In genomic region chr16:83402969-83403368, GRCh38 we compare ENCODE assay signal across 15 cellular contexts.
DNase-seq lines count a peak whose midpoint lies in the region; ATAC-seq and TF ChIP-seq lines count a peak whose summit lies in the region.
"Had no signal": no experiment of that assay in that cellular context is flagged by ENCODE, and none has a peak within 500 bp of the region (broad histone marks: within the 10 kb centered on the region; RNA-seq: fewer than 3 reads in every experiment).

No MANE protein-coding gene starts in this region.

- no peak for TF ChIP-seq POLR2A in lower leg skin (IDR thresholded peaks at IDR 0.05)

- 33 to 39% methylated on average over 4 of the region's 4 CpGs for WGBS in lower leg skin, 2 donors

- no peak for TF ChIP-seq CTCF in astrocyte of the spinal cord (IDR thresholded peaks at IDR 0.05; ENCODE audit: low read depth, low read length)
- TF ChIP-seq CTCF in GM10248 (IDR thresholded peaks at IDR 0.05; ENCODE audit: control extremely low read depth, extremely low read depth, low read depth, missing control alignments): no peak
- TF ChIP-seq CTCF in lower leg skin (IDR thresholded peaks at IDR 0.05): no peak
- no peak for TF ChIP-seq CTCF in GM20000 (IDR thresholded peaks at IDR 0.05; ENCODE audit: extremely low read depth, missing control alignments)

- peaks cover 7% of the 10 kb centered on the region for H3K9me3 Mint-ChIP-seq in activated T-cell treated with anti-CD3 and anti-CD28 coated beads, Interleukin-2, amount 50 U/mL, for 4 hours
- H3K9me3 Mint-ChIP-seq: dendritic cell treated with granulocyte-macrophage colony-stimulating factor and Interleukin-4, amounts not matched to agents 40 ng/mL and 50 ng/mL, for 4 days had no signal

- no peaks in the 10 kb centered on the region for H3K4me1 Mint-ChIP-seq in activated T-cell treated with anti-CD3 and anti-CD28 coated beads, Interleukin-2, amount 50 U/mL, for 4 hours (ENCODE audit: low read depth)
- H3K4me1 Mint-ChIP-seq: activated naive CD8-positive, alpha-beta T cell treated with anti-CD3 and anti-CD28 coated beads, Interleukin-2, amount 50 U/mL, for 24 hours had no signal

- CTCF ChIA-PET in GM10248 (lab: Yijun Ruan, JAX): no interaction called here

- H3K4me3 ChIP-seq in astrocyte of the spinal cord (ENCODE audit: low read depth, low read length) (no peak overlapping the region), lower leg skin (ENCODE audit: low read depth, poor library complexity, severe bottlenecking) (no peak overlapping the region)
- H3K4me3 ChIP-seq: vagina had no signal

- intact Hi-C loops in lower leg skin (cut with DNase I; ENCODE audit: low total_unique reads): no loop called here

- no peak for ATAC-seq in activated T-cell treated with anti-CD3 and anti-CD28 coated beads, Interleukin-2, amount 50 U/mL, for 4 hours
- ATAC-seq: activated naive CD8-positive, alpha-beta T cell treated with anti-CD3 and anti-CD28 coated beads, Interleukin-2, amount 50 U/mL, for 24 hours had no signal

- H3K36me3 Mint-ChIP-seq in activated T-cell treated with anti-CD3 and anti-CD28 coated beads, Interleukin-2, amount 50 U/mL, for 4 hours (ENCODE audit: insufficient read depth): no peaks in the 10 kb centered on the region

- no peak overlapping the region for H3K4me3 Mint-ChIP-seq in activated T-cell treated with anti-CD3 and anti-CD28 coated beads, Interleukin-2, amount 50 U/mL, for 4 hours
- H3K4me3 Mint-ChIP-seq: activated naive CD8-positive, alpha-beta T cell treated with anti-CD3 and anti-CD28 coated beads, Interleukin-2, amount 50 U/mL, for 24 hours; dendritic cell treated with granulocyte-macrophage colony-stimulating factor and Interleukin-4, amounts not matched to agents 40 ng/mL and 50 ng/mL, for 4 days had no signal

- POLR2A ChIA-PET in GM10248 (lab: Yijun Ruan, JAX): no interaction called here

- H3K27me3 Mint-ChIP-seq in activated T-cell treated with anti-CD3 and anti-CD28 coated beads, Interleukin-2, amount 50 U/mL, for 4 hours (ENCODE audit: low read depth): no peaks in the 10 kb centered on the region
- H3K27me3 Mint-ChIP-seq: activated naive CD8-positive, alpha-beta T cell treated with anti-CD3 and anti-CD28 coated beads, Interleukin-2, amount 50 U/mL, for 24 hours; dendritic cell treated with granulocyte-macrophage colony-stimulating factor and Interleukin-4, amounts not matched to agents 40 ng/mL and 50 ng/mL, for 4 days had no signal

- in situ Hi-C loops in astrocyte of the spinal cord (cut with HindIII; ENCODE audit: low sequenced_read_pairs): no loop called here

- DNase-seq in COLO668 (lab: John Stamatoyannopoulos, UW; ENCODE audit: unreplicated experiment) (peak; percentile 9), NCI-H1436 (lab: John Stamatoyannopoulos, UW) (peak; percentile 75), astrocyte of the spinal cord (ENCODE audit: low read depth, low spot score) (peak; percentile 49), left kidney (ENCODE audit: low read depth, low spot score) (peak; percentile 94), GM10248 (ENCODE audit: extremely low spot score) (no peak), lower leg skin (ENCODE audit: low spot score in 2 of 2) (no peak), GM20000 (ENCODE audit: low spot score) (no peak)
- DNase-seq in activated T-cell treated with anti-CD3 and anti-CD28 coated beads, Interleukin-2, amount 50 U/mL, for 4 hours: no peak
- DNase-seq: activated CD8-positive, alpha-beta memory T cell treated with anti-CD3 and anti-CD28 coated beads, Interleukin-2, amount 50 U/mL, for 4 hours; activated naive CD8-positive, alpha-beta T cell treated with anti-CD3 and anti-CD28 coated beads, Interleukin-2, amount 50 U/mL, for 24 hours; NCI-H2227 treated with DMSO at 0.1 percent for 48 hours; occipital lobe; SHP77 had no signal

Comparison
In these comparisons a context has a peak if more than half of its experiments do, and no peak if none do; other contexts are left out.
1. DNase-seq: peak in COLO668 (single experiment), NCI-H1436 (single experiment), astrocyte of the spinal cord (single experiment) and left kidney (single experiment); none in GM10248 (single experiment), lower leg skin (0 of 2), GM20000 (single experiment) and activated T-cell treated with anti-CD3 and anti-CD28 coated beads, Interleukin-2, amount 50 U/mL, for 4 hours (single experiment).